9 cellular contexts compared by ENCODE assay signal in genomic region chr15:42704492-42704926, GRCh38. TPM values are rescaled to one million over a fixed set of nuclear protein-coding genes. Genes with fewer than 3 reads are reported as not detected.
DNase-seq lines count a peak whose midpoint lies in the region; ATAC-seq and TF ChIP-seq lines count a peak whose summit lies in the region.
"Had no signal": no experiment of that assay in that cellular context is flagged by ENCODE, and none has a peak within 500 bp of the region (broad histone marks: within the 10 kb centered on the region; RNA-seq: fewer than 3 reads in every experiment).

No MANE protein-coding gene starts in this region.

- no peaks in the 10 kb centered on the region for H3K27me3 Mint-ChIP-seq in stimulated activated naive B cell treated with anti-CD40 and anti-IgM and Interleukin-4, amounts not matched to agents 10 μg/mL and 1 μg/mL and 100 μg/mL, for 72 hours
- H3K27me3 Mint-ChIP-seq: IgD-negative memory B cell had no signal

- peak; percentile 97 for TF ChIP-seq CTCF in epithelial cell of proximal tubule (conservative IDR thresholded peaks at IDR 0.05; ENCODE audit: low read depth, low read length)

- peaks cover 0 to 5% of the 10 kb centered on the region in 2 donors for H3K9me3 Mint-ChIP-seq in stimulated activated naive B cell treated with anti-CD40 and anti-IgM and Interleukin-4, amounts not matched to agents 10 μg/mL and 1 μg/mL and 100 μg/mL, for 72 hours
- H3K9me3 Mint-ChIP-seq: IgD-negative memory B cell had no signal

- ATAC-seq in HG03135 (IDR thresholded peaks at IDR 0.05; ENCODE audit: unreplicated experiment) (peak; percentile 52), HG03159 (IDR thresholded peaks at IDR 0.05; ENCODE audit: unreplicated experiment) (no peak)
- peak; percentile 94 to 99 for ATAC-seq in stimulated activated naive B cell treated with anti-CD40 and anti-IgM and Interleukin-4, amounts not matched to agents 10 μg/mL and 1 μg/mL and 100 μg/mL, for 72 hours (replicated peaks)

- peaks cover 2 to 6% of the 10 kb centered on the region in 2 donors for H3K4me1 Mint-ChIP-seq in stimulated activated naive B cell treated with anti-CD40 and anti-IgM and Interleukin-4, amounts not matched to agents 10 μg/mL and 1 μg/mL and 100 μg/mL, for 72 hours
- H3K4me1 Mint-ChIP-seq: IgD-negative memory B cell had no signal

- DNase-seq in CMK (ENCODE audit: low read depth) (peak; percentile 34), NOMO-1 treated with dmso at 0.1 percent for 144 hours (lab: John Stamatoyannopoulos, UW; ENCODE audit: unreplicated experiment) (peak; percentile 21), epithelial cell of proximal tubule (ENCODE audit: low read depth) (peak; percentile 20), myocyte (ENCODE audit: low read depth) (peak; percentile 71)
- peak; percentile 56 for DNase-seq in activated CD8-positive, alpha-beta memory T cell treated with anti-CD3 and anti-CD28 coated beads, Interleukin-2, amount 50 U/mL, for 4 hours
- DNase-seq in stimulated activated naive B cell treated with anti-CD40 and anti-IgM and Interleukin-4, amounts not matched to agents 10 μg/mL and 1 μg/mL and 100 μg/mL, for 72 hours = peak; percentile 39

- peaks cover 7 to 23% of the 10 kb centered on the region in 2 donors for H3K36me3 Mint-ChIP-seq in stimulated activated naive B cell treated with anti-CD40 and anti-IgM and Interleukin-4, amounts not matched to agents 10 μg/mL and 1 μg/mL and 100 μg/mL, for 72 hours

- H3K4me3 ChIP-seq in epithelial cell of proximal tubule (ENCODE audit: low read depth, low read length) = no peak overlapping the region

- no peak overlapping the region for H3K4me3 Mint-ChIP-seq in stimulated activated naive B cell treated with anti-CD40 and anti-IgM and Interleukin-4, amounts not matched to agents 10 μg/mL and 1 μg/mL and 100 μg/mL, for 72 hours
- H3K4me3 Mint-ChIP-seq: IgD-negative memory B cell had no signal

- H3K27ac Mint-ChIP-seq in stimulated activated naive B cell treated with anti-CD40 and anti-IgM and Interleukin-4, amounts not matched to agents 10 μg/mL and 1 μg/mL and 100 μg/mL, for 72 hours = no peak overlapping the region
- H3K27ac Mint-ChIP-seq: IgD-negative memory B cell had no signal

RNA-seq across cellular contexts. Expression of gene CDAN1, which starts 32.4 kb away (rescaled TPM):
- 13.7 and 16.4 TPM in 2 replicates for total RNA-seq in epithelial cell of proximal tubule
- 11.9 and 22.0 TPM in 2 replicates for total RNA-seq in myocyte
- 10.2 TPM for polyA plus RNA-seq in myocyte (2012)

Comparison
In these comparisons a context has a peak if more than half of its experiments do, and no peak if none do; other contexts are left out.
1. DNase-seq: peak in every context shown above with its lines; median percentile 71 in myocyte; 56 in activated CD8-positive, alpha-beta memory T cell treated with anti-CD3 and anti-CD28 coated beads, Interleukin-2, amount 50 U/mL, for 4 hours; 39 in stimulated activated naive B cell treated with anti-CD40 and anti-IgM and Interleukin-4, amounts not matched to agents 10 μg/mL and 1 μg/mL and 100 μg/mL, for 72 hours; 34 in CMK; 21 in NOMO-1 treated with dmso at 0.1 percent for 144 hours; 20 in epithelial cell of proximal tubule.